Comparison of ENCODE assay signal across 1 cellular context in genomic region chr15:59339252-59339672, GRCh38.
TF ChIP-seq lines count a peak whose summit lies in the region.

No MANE protein-coding gene starts in this region.

TF ChIP-seq in HepG2, 621 proteins besides CTCF, POLR2A, EP300 and RAD21 (continued from another document):
- TF ChIP-seq NFAT5 (CRISPR knock-in tag; IDR thresholded peaks at IDR 0.05) (no peak), NONO (IDR thresholded peaks at IDR 0.05) (no peak), NONO (CRISPR knock-in tag; conservative IDR thresholded peaks at IDR 0.05) (peak; percentile 33; the same call in 1 of the 2 replicates), PHB2 (IDR thresholded peaks at IDR 0.05; ENCODE audit: partially characterized antibody) (no peak), MTA3 (CRISPR knock-in tag; IDR thresholded peaks at IDR 0.05) (no peak), AFF4 (CRISPR knock-in tag; IDR thresholded peaks at IDR 0.05) (no peak), TOPORS (CRISPR knock-in tag; IDR thresholded peaks at IDR 0.05) (no peak), ZNF552 (CRISPR knock-in tag; IDR thresholded peaks at IDR 0.05; ENCODE audit: borderline replicate concordance) (no peak), AGO2 (optimal IDR thresholded peaks at IDR 0.05; ENCODE audit: low read depth, low read length) (no peak), ETS1 (CRISPR knock-in tag; IDR thresholded peaks at IDR 0.05) (no peak), MYC (CRISPR knock-in tag; IDR thresholded peaks at IDR 0.05; ENCODE audit: borderline replicate concordance) (no peak), RCOR2 (CRISPR knock-in tag; IDR thresholded peaks at IDR 0.05) (0 out of 2 replicates have a peak, but pooled peaks have one; percentile 27), ZNF597 (CRISPR knock-in tag; IDR thresholded peaks at IDR 0.05) (no peak), HOXA3 (CRISPR knock-in tag; IDR thresholded peaks at IDR 0.05) (peak; percentile 38; the same call in 1 of the 2 replicates), ZNF761 (CRISPR knock-in tag; conservative IDR thresholded peaks at IDR 0.05) (no peak), GFI1 (CRISPR knock-in tag; IDR thresholded peaks at IDR 0.05; ENCODE audit: borderline replicate concordance) (peak; percentile 81), ZBTB49 (CRISPR knock-in tag; IDR thresholded peaks at IDR 0.05; ENCODE audit: borderline replicate concordance) (no peak), ZBTB8A (CRISPR knock-in tag; IDR thresholded peaks at IDR 0.05; ENCODE audit: borderline replicate concordance, low read depth) (no peak), ZNF878 (CRISPR knock-in tag; IDR thresholded peaks at IDR 0.05) (no peak), ZKSCAN5 (CRISPR knock-in tag; IDR thresholded peaks at IDR 0.05) (no peak), MAFF (IDR thresholded peaks at IDR 0.05; ENCODE audit: low read depth, low read length) (no peak), CCAR2 (optimal IDR thresholded peaks at IDR 0.05; ENCODE audit: low read depth, low read length) (no peak), SOX13 (IDR thresholded peaks at IDR 0.05) (no peak), SOX13 (CRISPR knock-in tag; conservative IDR thresholded peaks at IDR 0.05 in 1 of 2, IDR thresholded peaks at IDR 0.05 in 1 of 2) (peak in 1 of 2 experiments; percentile 76; a peak in 2 of 4 replicates), ZFP62 (CRISPR knock-in tag; IDR thresholded peaks at IDR 0.05) (no peak), HHEX (CRISPR knock-in tag; IDR thresholded peaks at IDR 0.05) (peak; percentile 22; the same call in 1 of the 2 replicates), U2AF1 (optimal IDR thresholded peaks at IDR 0.05; ENCODE audit: low read depth, low read length) (no peak), ZNF816 (CRISPR knock-in tag; IDR thresholded peaks at IDR 0.05; ENCODE audit: borderline replicate concordance) (no peak)
